27 cellular contexts compared by ENCODE assay signal in the genomic region with DNA sequence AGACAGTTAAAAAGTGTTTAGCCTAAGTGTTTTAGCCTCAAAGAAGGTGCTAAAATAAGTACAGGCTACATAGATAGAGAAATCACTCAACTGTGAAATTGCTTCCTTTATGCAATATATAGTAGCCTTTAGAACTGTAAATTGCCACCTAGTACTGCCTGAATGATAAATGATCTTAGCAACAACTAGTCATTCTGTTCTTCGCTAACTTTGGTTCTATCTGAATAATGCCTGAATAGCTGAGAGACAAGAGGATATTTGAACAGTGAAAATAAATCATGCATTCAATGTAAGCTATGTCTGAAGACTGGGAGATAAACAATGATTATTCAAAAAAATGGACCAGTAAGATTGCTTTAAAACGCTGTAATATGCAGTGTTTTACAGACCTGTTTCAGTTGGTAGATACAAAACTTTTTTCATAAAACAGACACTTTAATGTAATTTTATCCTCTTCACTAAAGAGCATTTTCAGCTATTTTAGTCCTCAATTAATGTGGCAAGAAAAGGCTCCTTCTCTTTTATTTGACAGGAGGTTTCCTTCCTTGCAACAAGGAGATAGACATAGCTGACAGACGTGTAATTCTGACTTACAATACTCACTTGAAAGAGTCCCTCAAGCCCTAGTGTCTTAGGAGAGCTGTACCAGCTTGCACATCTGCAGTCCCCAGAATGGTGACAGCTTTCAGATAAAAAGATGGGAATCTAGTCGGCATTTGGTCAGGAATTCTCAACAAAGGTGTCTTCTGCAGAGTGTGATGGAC.
DNase-seq lines count a peak whose midpoint lies in the region; TF ChIP-seq lines count a peak whose summit lies in the region.
"Had no signal": no experiment of that assay in that cellular context is flagged by ENCODE, and none has a peak within 500 bp of the region (broad histone marks: within the 10 kb centered on the region; RNA-seq: fewer than 3 reads in every experiment).

No MANE protein-coding gene starts in this region.

- DNase-seq in DMS153 (lab: John Stamatoyannopoulos, UW): peak; percentile 69
- peak; percentile 23 for DNase-seq in NCI-H1436 treated with DMSO at 0.1 percent for 48 hours (lab: John Stamatoyannopoulos, UW)
- peak; percentile 53 for DNase-seq in NCI-H345 (lab: John Stamatoyannopoulos, UW)
- DNase-seq in foreskin melanocyte: peak; percentile 6
- no peak for DNase-seq in NCI-H82 (lab: John Stamatoyannopoulos, UW)
- no peak for DNase-seq in NCI-H1694 (lab: John Stamatoyannopoulos, UW)
- DNase-seq in cerebellum (ENCODE audit: low spot score): no peak
- DNase-seq in OCI-LY7 (ENCODE audit: low spot score): no peak
- DNase-seq: ACHN; activated B cell treated with CpG ODN at 0.5 μM for 24 hours; activated CD4-positive, alpha-beta T cell treated with anti-CD3 and anti-CD28 coated beads, Interleukin-2, amount 50 U/mL, for 1 hour; activated T-cell treated with anti-CD3 and anti-CD28 coated beads, Interleukin-2, amount 50 U/mL, for 48 hours; CD8-positive, alpha-beta memory T cell; colonic mucosa; DMS53; effector CD4-positive, alpha-beta T cell; hypothalamus; left cardiac atrium; mammary epithelial cell; NCI-H2107; NCI-H526; stimulated activated CD4-positive, alpha-beta T cell treated with anti-CD3 and anti-CD28 coated beads, Interleukin-15, amount 100 ng/mL, for 24 hours; T-cell; transverse colon had no signal

- no peak overlapping the region for H2AFZ ChIP-seq in OCI-LY7 (ENCODE audit: low read length)

- no TSS peak for BruUV-seq in OCI-LY7 (replicated peaks; lab: Mats Ljungman, UMichigan)

- CTCF ChIA-PET in OCI-LY7 (lab: Charles Lee; ENCODE audit: unreplicated experiment): no interaction called here

- intact Hi-C loops in OCI-LY7 (cut with micrococcal nuclease; ENCODE audit: unreplicated experiment): no loop called here

- no peak overlapping the region for H3K27ac ChIP-seq in OCI-LY7 (ENCODE audit: low read depth, low read length, poor library complexity, severe bottlenecking)
- H3K27ac ChIP-seq: ascending aorta, cardiac muscle cell, colonic mucosa, RWPE1, transverse colon had no signal

- no peaks in the 10 kb centered on the region for H3K79me2 ChIP-seq in OCI-LY7 (ENCODE audit: insufficient read depth, low read depth, low read length)

- H3K4me2 ChIP-seq in OCI-LY7 (ENCODE audit: low read length): no peak overlapping the region

- H3K4me3 ChIP-seq in OCI-LY7 (ENCODE audit: low read depth, low read length, poor library complexity, severe bottlenecking): no peak overlapping the region
- H3K4me3 ChIP-seq: ascending aorta, cardiac muscle cell, colonic mucosa, transverse colon had no signal

- H3K4me1 ChIP-seq in OCI-LY7 (ENCODE audit: insufficient read depth, low read length, poor library complexity, severe bottlenecking): no peaks in the 10 kb centered on the region
- H3K4me1 ChIP-seq: ascending aorta, colonic mucosa, transverse colon had no signal

- H3K9me2 ChIP-seq in OCI-LY7 (ENCODE audit: insufficient read depth, low read length): no peaks in the 10 kb centered on the region

- H3K9me3 ChIP-seq in OCI-LY7 (ENCODE audit: low read length): no peaks in the 10 kb centered on the region
- H3K9me3 ChIP-seq: ascending aorta, colonic mucosa, transverse colon had no signal

- no peak for TF ChIP-seq CTCF in OCI-LY7 (conservative IDR thresholded peaks at IDR 0.05; ENCODE audit: low read length)

- H3K36me3 ChIP-seq in OCI-LY7 (ENCODE audit: insufficient read depth, low read length): no peaks in the 10 kb centered on the region
- H3K36me3 ChIP-seq: ascending aorta, cardiac muscle cell, colonic mucosa, transverse colon had no signal

- H4K20me1 ChIP-seq in OCI-LY7 (ENCODE audit: insufficient read depth, low read length): no peaks in the 10 kb centered on the region

- POLR2A ChIA-PET in OCI-LY7 (lab: Charles Lee): interaction anchor here (0.6 to 0.9 kb wide), 2 partner anchors 25 to 178 kb away, joined by 3 read pairs; no protein-coding TSS in a partner anchor

Comparison
In these comparisons a context has a peak if more than half of its experiments do, and no peak if none do; other contexts are left out.
1. DNase-seq: peak in DMS153 (single experiment), NCI-H1436 treated with DMSO at 0.1 percent for 48 hours (single experiment), NCI-H345 (single experiment) and foreskin melanocyte (single experiment); none in NCI-H82 (single experiment), NCI-H1694 (single experiment), cerebellum (single experiment) and OCI-LY7 (single experiment).